ENCODE assay signal across 10 cellular contexts in genomic region chr21:35565204-35565611, GRCh38.
DNase-seq lines count a peak whose midpoint lies in the region; ATAC-seq and TF ChIP-seq lines count a peak whose summit lies in the region.
"Had no signal": no experiment of that assay in that cellular context is flagged by ENCODE, and none has a peak within 500 bp of the region (broad histone marks: within the 10 kb centered on the region; RNA-seq: fewer than 3 reads in every experiment).

No MANE protein-coding gene starts in this region.

- in situ Hi-C loops in astrocyte of the cerebellum (cut with HindIII; ENCODE audit: low sequenced_read_pairs) = loop anchor here (5.0 kb wide), 1 partner anchor 43 kb away; no protein-coding TSS in a partner anchor

- ATAC-seq in Right ventricle myocardium superior (ENCODE audit: poor library complexity) (peak; percentile 73), GM21529 (IDR thresholded peaks at IDR 0.05; ENCODE audit: unreplicated experiment) (no peak), GM21619 (IDR thresholded peaks at IDR 0.05; ENCODE audit: unreplicated experiment) (no peak)

- H3K4me1 ChIP-seq in right atrium auricular region = peaks cover 0 to 18% of the 10 kb centered on the region in 2 donors

- no peak for DNase-seq in Right ventricle myocardium superior
- DNase-seq in right atrium auricular region (ENCODE audit: low spot score) = no peak
- peak; percentile 70 for DNase-seq in astrocyte of the cerebellum (ENCODE audit: low read depth)
- DNase-seq in islet precursor cell = peak; percentile 87
- no peak for DNase-seq in 8988T
- no peak for DNase-seq in stimulated activated CD4-positive, alpha-beta T cell treated with anti-CD3 and anti-CD28 coated beads, Interleukin-2, amount 100 ng/mL, for 48 hours
- DNase-seq: ACHN had no signal

- TF ChIP-seq CTCF in right atrium auricular region (IDR thresholded peaks at IDR 0.05) (no peak), astrocyte of the cerebellum (IDR thresholded peaks at IDR 0.05; ENCODE audit: low read depth, low read length, missing control alignments) (no peak)

- H3K4me3 ChIP-seq in right atrium auricular region (no peak overlapping the region), astrocyte of the cerebellum (ENCODE audit: low read depth, low read length) (no peak overlapping the region)
- H3K4me3 ChIP-seq: cardiac muscle cell had no signal

- H3K9me3 ChIP-seq in right atrium auricular region = no peaks in the 10 kb centered on the region

- intact Hi-C loops in Right ventricle myocardium superior (cut with DNase I) = no loop called here

- H3K27ac ChIP-seq in right atrium auricular region = no peak overlapping the region
- H3K27ac ChIP-seq: cardiac muscle cell had no signal

- no peaks in the 10 kb centered on the region for H3K27me3 ChIP-seq in right atrium auricular region
- H3K27me3 ChIP-seq: cardiac muscle cell had no signal

- H3K36me3 ChIP-seq in right atrium auricular region = no peaks in the 10 kb centered on the region
- H3K36me3 ChIP-seq: cardiac muscle cell had no signal

Comparison
In these comparisons a context has a peak if more than half of its experiments do, and no peak if none do; other contexts are left out.
1. DNase-seq: peak in astrocyte of the cerebellum (single experiment) and islet precursor cell (single experiment); none in Right ventricle myocardium superior (single experiment), right atrium auricular region (single experiment), 8988T (single experiment) and stimulated activated CD4-positive, alpha-beta T cell treated with anti-CD3 and anti-CD28 coated beads, Interleukin-2, amount 100 ng/mL, for 48 hours (0 of 2).